Comparison of ENCODE assay signal across 11 cellular contexts in genomic region chr22:17218341-17218740, GRCh38. TPM values are rescaled to one million over a fixed set of nuclear protein-coding genes. Genes with fewer than 3 reads are reported as not detected.
DNase-seq lines count a peak whose midpoint lies in the region; ATAC-seq and TF ChIP-seq lines count a peak whose summit lies in the region.
"Had no signal": no experiment of that assay in that cellular context is flagged by ENCODE, and none has a peak within 500 bp of the region (broad histone marks: within the 10 kb centered on the region; RNA-seq: fewer than 3 reads in every experiment).

No MANE protein-coding gene starts in this region.

- H3K9ac ChIP-seq in OCI-LY1 (ENCODE audit: low read length) (peak overlapping the region; percentile 47), colonic mucosa (ENCODE audit: low read depth in 2 of 2, low read length in 2 of 2) (no peak overlapping the region)
- H3K9ac ChIP-seq: GM23248 had no signal

- peak overlapping the region; percentile 86 for H3K27ac ChIP-seq in OCI-LY1 (ENCODE audit: low read depth, low read length, poor library complexity, severe bottlenecking)
- peak overlapping the region; percentile 32 for H3K27ac ChIP-seq in colonic mucosa
- H3K27ac ChIP-seq in stomach = peak overlapping the region in 2 of 5 donors; percentile 20 to 51
- H3K27ac ChIP-seq: GM23248, right atrium auricular region, SJSA1 had no signal

- no peaks in the 10 kb centered on the region for H3K79me2 ChIP-seq in OCI-LY1 (ENCODE audit: insufficient read depth, low read length)

- intact Hi-C loops in colonic mucosa (cut with DNase I) (no loop called here), stomach (cut with DNase I; ENCODE audit: low total_unique reads) (no loop called here)

- peak overlapping the region; percentile 61 for H3K4me2 ChIP-seq in OCI-LY1 (ENCODE audit: low read length)

- TF ChIP-seq EP300 in stomach (IDR thresholded peaks at IDR 0.05) = no peak

- peaks cover 65% of the 10 kb centered on the region for H3K4me1 ChIP-seq in OCI-LY1 (ENCODE audit: insufficient read depth, low read length, severe bottlenecking)
- H3K4me1 ChIP-seq in colonic mucosa = no peaks in the 10 kb centered on the region
- no peaks in the 10 kb centered on the region for H3K4me1 ChIP-seq in stomach
- H3K4me1 ChIP-seq: right atrium auricular region, SJSA1 had no signal

- H3K36me3 ChIP-seq in OCI-LY1 (ENCODE audit: insufficient read depth, low read length) = no peaks in the 10 kb centered on the region
- no peaks in the 10 kb centered on the region for H3K36me3 ChIP-seq in colonic mucosa
- H3K36me3 ChIP-seq in stomach = no peaks in the 10 kb centered on the region
- H3K36me3 ChIP-seq: right atrium auricular region, SJSA1 had no signal

- 44 to 53% (median 50%) methylated on average over 4 of the region's 4 CpGs for WGBS in stomach, 5 donors

- no peaks in the 10 kb centered on the region for H3F3A ChIP-seq in OCI-LY1 (ENCODE audit: insufficient read depth, low read length)

- ATAC-seq in stimulated activated memory B cell treated with anti-CD40 and anti-IgM and Interleukin-4, amounts not matched to agents 10 μg/mL and 1 μg/mL and 100 μg/mL, for 72 hours = no peak
- ATAC-seq in HG03108 (IDR thresholded peaks at IDR 0.05; ENCODE audit: unreplicated experiment) = no peak

- H3K9me2 ChIP-seq in OCI-LY1 (ENCODE audit: low read depth, low read length) = no peaks in the 10 kb centered on the region

- H3K4me3 ChIP-seq in GM12864 (ENCODE audit: low read depth, low read length) (peak overlapping the region; percentile 51), OCI-LY1 (ENCODE audit: low read depth, low read length, poor library complexity, severe bottlenecking) (peak overlapping the region; percentile 54), colonic mucosa (peak overlapping the region; percentile 13), stomach (no peak overlapping the region)
- H3K4me3 ChIP-seq: GM23248, SJSA1 had no signal

- no peaks in the 10 kb centered on the region for H4K20me1 ChIP-seq in OCI-LY1 (ENCODE audit: insufficient read depth, low read length)

- H3K4me1 Mint-ChIP-seq in stimulated activated memory B cell treated with anti-CD40 and anti-IgM and Interleukin-4, amounts not matched to agents 10 μg/mL and 1 μg/mL and 100 μg/mL, for 72 hours = peaks cover 77% of the 10 kb centered on the region

- H2AFZ ChIP-seq in OCI-LY1 (ENCODE audit: low read length) = no peak overlapping the region
- H2AFZ ChIP-seq: GM23248 had no signal

- no peaks in the 10 kb centered on the region for H3K9me3 ChIP-seq in OCI-LY1 (ENCODE audit: low read length)
- H3K9me3 ChIP-seq in colonic mucosa = no peaks in the 10 kb centered on the region
- no peaks in the 10 kb centered on the region for H3K9me3 ChIP-seq in stomach
- H3K9me3 ChIP-seq: right atrium auricular region, SJSA1 had no signal

- peak overlapping the region; percentile 80 for H3K27ac Mint-ChIP-seq in stimulated activated memory B cell treated with anti-CD40 and anti-IgM and Interleukin-4, amounts not matched to agents 10 μg/mL and 1 μg/mL and 100 μg/mL, for 72 hours

- peaks cover 2% of the 10 kb centered on the region for H3K36me3 Mint-ChIP-seq in stimulated activated memory B cell treated with anti-CD40 and anti-IgM and Interleukin-4, amounts not matched to agents 10 μg/mL and 1 μg/mL and 100 μg/mL, for 72 hours

- H3K4me3 Mint-ChIP-seq in stimulated activated memory B cell treated with anti-CD40 and anti-IgM and Interleukin-4, amounts not matched to agents 10 μg/mL and 1 μg/mL and 100 μg/mL, for 72 hours = peak overlapping the region; percentile 68

- TF ChIP-seq POLR2A in stomach (IDR thresholded peaks at IDR 0.05) = no peak

- H3K27me3 ChIP-seq in OCI-LY1 (ENCODE audit: insufficient read depth, low read length) (no peaks in the 10 kb centered on the region), colonic mucosa (no peaks in the 10 kb centered on the region), stomach (peaks cover 0 to 7% (median 0%) of the 10 kb centered on the region in 3 donors)
- H3K27me3 ChIP-seq: right atrium auricular region had no signal

- no peaks in the 10 kb centered on the region for H3K27me3 Mint-ChIP-seq in stimulated activated memory B cell treated with anti-CD40 and anti-IgM and Interleukin-4, amounts not matched to agents 10 μg/mL and 1 μg/mL and 100 μg/mL, for 72 hours

- no peaks in the 10 kb centered on the region for H3K9me3 Mint-ChIP-seq in stimulated activated memory B cell treated with anti-CD40 and anti-IgM and Interleukin-4, amounts not matched to agents 10 μg/mL and 1 μg/mL and 100 μg/mL, for 72 hours

- TF ChIP-seq CTCF in GM12864 (IDR thresholded peaks at IDR 0.05; ENCODE audit: low read depth, low read length, missing control alignments) = no peak
- TF ChIP-seq CTCF in OCI-LY1 (IDR thresholded peaks at IDR 0.05; ENCODE audit: low read length) = no peak
- no peak for TF ChIP-seq CTCF in colonic mucosa (IDR thresholded peaks at IDR 0.05)
- TF ChIP-seq CTCF in stomach (IDR thresholded peaks at IDR 0.05) = no peak

- no peak for DNase-seq in GM12864 (ENCODE audit: low read depth)
- no peak for DNase-seq in colonic mucosa
- no peak for DNase-seq in SW 1271 (lab: John Stamatoyannopoulos, UW)
- no peak for DNase-seq in stomach
- DNase-seq: GM23248, NCI-H146 had no signal

RNA-seq across cellular contexts. Expression of gene ADA2, which starts 0.9 kb away (rescaled TPM):
- total RNA-seq in colonic mucosa (10 to 100 TPM in 1 of 2 donors, 1 to 10 TPM in 1; 7.7 to 20.7 TPM), stomach (10 to 100 TPM in 4 of 5 donors, not detected in 1; 11.7 to 27.2 (median 15.1) TPM)
- polyA plus RNA-seq in stomach = 1 to 10 TPM; 4.2 to 8.1 (median 6.5) TPM
- total RNA-seq: SJSA1 had no signal

RNA-seq across cellular contexts. Expression of gene HDHD5, which starts 59.3 kb away (rescaled TPM):
- total RNA-seq in colonic mucosa (10 to 100 TPM; 38.1 to 50.0 TPM), stomach (100 to 1,000 TPM in 1 of 5 donors, 10 to 100 TPM in 4; 22.8 to 190 (median 55.4) TPM)
- 10 to 100 TPM; 26.5 to 31.8 (median 30.5) TPM for polyA plus RNA-seq in stomach

Comparison
In these comparisons a context has a peak if more than half of its experiments do, and no peak if none do; other contexts are left out.
1. H3K4me3 ChIP-seq: peak in GM12864 (single experiment), OCI-LY1 (single experiment) and colonic mucosa (single experiment); none in stomach (0 of 4).